Comparison of ENCODE assay signal across 17 cellular contexts in the genomic region with DNA sequence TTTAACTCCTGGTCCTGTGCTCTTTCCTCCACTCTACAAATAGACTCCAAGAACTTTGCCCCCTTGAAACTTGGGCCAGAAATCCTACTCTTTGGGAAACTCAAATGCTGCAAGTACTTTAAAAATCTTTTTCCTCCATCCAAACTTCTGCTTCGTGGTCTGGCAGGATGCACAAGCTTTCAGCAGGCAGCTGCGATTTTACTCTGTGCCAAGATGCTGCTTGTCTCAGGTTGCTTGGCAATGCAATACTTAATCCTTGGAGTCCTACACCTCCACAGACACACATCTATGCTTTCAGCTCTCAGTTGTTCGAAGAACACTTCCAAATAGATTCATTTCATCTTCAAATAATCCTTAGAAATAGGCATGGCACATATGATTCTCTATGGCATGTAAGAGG.
A peak's percentile ranks its signal among the peaks of the same experiment; 100 is the strongest.
DNase-seq lines count a peak whose midpoint lies in the region; ATAC-seq, FAIRE-seq and TF ChIP-seq lines count a peak whose summit lies in the region.
"Had no signal": no experiment of that assay in that cellular context is flagged by ENCODE, and none has a peak within 500 bp of the region (broad histone marks: within the 10 kb centered on the region; RNA-seq: fewer than 3 reads in every experiment).

No MANE protein-coding gene starts in this region.

- no peaks in the 10 kb centered on the region for H3K9me3 Mint-ChIP-seq in astrocyte (ENCODE audit: unreplicated experiment)
- H3K9me3 Mint-ChIP-seq: CD4-positive, alpha-beta T cell had no signal

- H3K27ac Mint-ChIP-seq in astrocyte (ENCODE audit: unreplicated experiment), result no peak overlapping the region
- H3K27ac Mint-ChIP-seq: B cell; CD4-positive, alpha-beta T cell had no signal

- H3K4me3 Mint-ChIP-seq in astrocyte (ENCODE audit: unreplicated experiment), result no peak overlapping the region
- H3K4me3 Mint-ChIP-seq: B cell; CD4-positive, alpha-beta T cell had no signal

- H3K36me3 ChIP-seq in astrocyte (ENCODE audit: insufficient read depth, low read length) (no peaks in the 10 kb centered on the region), fibroblast of lung (ENCODE audit: control insufficient read depth, insufficient read depth, low read length) (no peaks in the 10 kb centered on the region), tibial nerve (no peaks in the 10 kb centered on the region)

- H3K4me3 ChIP-seq in astrocyte (ENCODE audit: insufficient read depth, low read depth, low read length) (no peak overlapping the region), fibroblast of lung (replicated peaks in 1 of 4; ENCODE audit: control extremely low read depth in 1 of 4, insufficient read depth in 1 of 4, low read depth in 3 of 4, low read length in 4 of 4) (no peak overlapping the region), tibial nerve (no peak overlapping the region)
- H3K4me3 ChIP-seq: GM23248 had no signal

- DNase-seq in Ammon's horn (ENCODE audit: low spot score), result peak; percentile 34
- peak; percentile 35 for DNase-seq in astrocyte (ENCODE audit: low read depth)
- DNase-seq in fibroblast of lung (ENCODE audit: low read depth in 2 of 2), result peak; percentile 35 to 45
- DNase-seq in sciatic nerve (ENCODE audit: low spot score), result no peak
- DNase-seq in tibial nerve (ENCODE audit: low spot score in 2 of 2), result no peak
- DNase-seq in NCI-H146 (lab: John Stamatoyannopoulos, UW), result no peak
- DNase-seq: Calu3; CD4-positive, alpha-beta T cell; DMS79 treated with DMSO at 0.1 percent for 48 hours; GDM1; GM23248; NCI-H1694; NCI-H2107 had no signal

- H4K20me1 ChIP-seq in astrocyte (ENCODE audit: insufficient read depth, low read length) (no peaks in the 10 kb centered on the region), fibroblast of lung (ENCODE audit: control insufficient read depth, extremely low read depth, insufficient read depth, low read length) (no peaks in the 10 kb centered on the region)

- no peaks in the 10 kb centered on the region for H3K36me3 Mint-ChIP-seq in astrocyte (ENCODE audit: low read depth, unreplicated experiment)

- WGBS in tibial nerve, 2 donors, result 53 to 57% methylated on average over 3 of the region's 3 CpGs

- H3K27me3 ChIP-seq in astrocyte (ENCODE audit: insufficient read depth, low read length), result no peaks in the 10 kb centered on the region
- no peaks in the 10 kb centered on the region for H3K27me3 ChIP-seq in fibroblast of lung (ENCODE audit: control insufficient read depth, insufficient read depth, low read length)
- no peaks in the 10 kb centered on the region for H3K27me3 ChIP-seq in tibial nerve

- H3K9ac ChIP-seq in astrocyte (ENCODE audit: low read length) (no peak overlapping the region), fibroblast of lung (ENCODE audit: insufficient read depth, low read length) (no peak overlapping the region)
- H3K9ac ChIP-seq: GM23248 had no signal

- TF ChIP-seq CTCF in astrocyte (IDR thresholded peaks at IDR 0.05; ENCODE audit: insufficient read depth, low read depth, low read length) (no peak), fibroblast of lung (conservative IDR thresholded peaks at IDR 0.05 in 1 of 2, IDR thresholded peaks at IDR 0.05 in 1 of 2; ENCODE audit: low read depth in 1 of 2, low read length in 2 of 2) (no peak), tibial nerve (IDR thresholded peaks at IDR 0.05) (no peak)

- H3K4me2 ChIP-seq in astrocyte (ENCODE audit: low read length) (no peak overlapping the region), fibroblast of lung (ENCODE audit: extremely low read depth, insufficient read depth, low read length) (no peak overlapping the region)

- TF ChIP-seq EP300 in tibial nerve (IDR thresholded peaks at IDR 0.05), result no peak

- intact Hi-C loops in sciatic nerve (cut with DNase I), result no loop called here

- peak; percentile 56 for ATAC-seq in sciatic nerve
- ATAC-seq in GM18520 (IDR thresholded peaks at IDR 0.05; ENCODE audit: unreplicated experiment), result no peak

- H3K27me3 Mint-ChIP-seq in astrocyte (ENCODE audit: low read depth, unreplicated experiment), result peaks cover 23% of the 10 kb centered on the region
- H3K27me3 Mint-ChIP-seq: CD4-positive, alpha-beta T cell had no signal

- H2AFZ ChIP-seq in astrocyte (ENCODE audit: low read depth, low read length) (no peak overlapping the region), fibroblast of lung (ENCODE audit: low read length) (peak overlapping the region; percentile 13)
- H2AFZ ChIP-seq: GM23248 had no signal

- H3K79me2 ChIP-seq in astrocyte (ENCODE audit: insufficient read depth, low read length), result no peaks in the 10 kb centered on the region
- H3K79me2 ChIP-seq in fibroblast of lung (ENCODE audit: control insufficient read depth, insufficient read depth, low read length), result no peaks in the 10 kb centered on the region

- no peaks in the 10 kb centered on the region for H3K4me1 Mint-ChIP-seq in astrocyte (ENCODE audit: low read depth, unreplicated experiment)
- H3K4me1 Mint-ChIP-seq: B cell had no signal

- no peaks in the 10 kb centered on the region for H3K9me3 ChIP-seq in astrocyte (ENCODE audit: insufficient read depth, low read depth, low read length)
- no peaks in the 10 kb centered on the region for H3K9me3 ChIP-seq in fibroblast of lung (ENCODE audit: control insufficient read depth, insufficient read depth, low read depth, low read length)
- H3K9me3 ChIP-seq in tibial nerve, result no peaks in the 10 kb centered on the region

- H3K4me1 ChIP-seq in astrocyte (ENCODE audit: insufficient read depth, low read length) (no peaks in the 10 kb centered on the region), fibroblast of lung (ENCODE audit: control insufficient read depth, extremely low read depth, insufficient read depth, low read length) (no peaks in the 10 kb centered on the region), tibial nerve (peaks cover 0 to 17% (median 2%) of the 10 kb centered on the region in 4 donors)

- H3K27ac ChIP-seq in astrocyte (ENCODE audit: low read depth, low read length) (no peak overlapping the region), fibroblast of lung (ENCODE audit: insufficient read depth, low read length) (no peak overlapping the region), tibial nerve (peak overlapping the region in 2 of 4 donors; percentile 57 to 72)
- H3K27ac ChIP-seq: GM23248 had no signal

- FAIRE-seq in astrocyte (lab: Jason Lieb, UNC), result no peak
- FAIRE-seq: GM12892, HTR-8/SVneo had no signal

- TF ChIP-seq POLR2A in tibial nerve (IDR thresholded peaks at IDR 0.05), result no peak

Comparison
In these comparisons a context has a peak if more than half of its experiments do, and no peak if none do; other contexts are left out.
1. DNase-seq: peak in Ammon's horn (single experiment), astrocyte (single experiment) and fibroblast of lung (2 of 2); none in sciatic nerve (single experiment), tibial nerve (0 of 2) and NCI-H146 (single experiment).